24 cellular contexts compared by ENCODE assay signal in genomic region chr1:148379697-148380096, GRCh38.
DNase-seq lines count a peak whose midpoint lies in the region; ATAC-seq and TF ChIP-seq lines count a peak whose summit lies in the region.
"Had no signal": no experiment of that assay in that cellular context is flagged by ENCODE, and none has a peak within 500 bp of the region (broad histone marks: within the 10 kb centered on the region; RNA-seq: fewer than 3 reads in every experiment).

No MANE protein-coding gene starts in this region.

- H3K9me3 Mint-ChIP-seq in GM23338 (no peaks in the 10 kb centered on the region), neural progenitor cell (peaks cover 11% of the 10 kb centered on the region)
- H3K9me3 Mint-ChIP-seq in activated CD8-positive, alpha-beta T cell treated with anti-CD3 and anti-CD28 coated beads, Interleukin-2, amount 10 ng/mL, durations not matched to agents 7 days and 5 days (ENCODE audit: insufficient read depth) = no peaks in the 10 kb centered on the region
- no peaks in the 10 kb centered on the region for H3K9me3 Mint-ChIP-seq in activated CD4-positive, alpha-beta memory T cell treated with anti-CD3 and anti-CD28 coated beads, Interleukin-2, amount 10 ng/mL, durations not matched to agents 7 days and 5 days
- H3K9me3 Mint-ChIP-seq in stimulated activated naive CD8-positive, alpha-beta T cell treated with anti-CD3 and anti-CD28 coated beads, Interleukin-15, amount 100 ng/mL, for 72 hours = no peaks in the 10 kb centered on the region
- H3K9me3 Mint-ChIP-seq: activated naive CD4-positive, alpha-beta T cell treated with anti-CD3 and anti-CD28 coated beads, Interleukin-2, amount 10 ng/mL, durations not matched to agents 7 days and 5 days; CD4-positive, CD25-positive, alpha-beta regulatory T cell had no signal

- CTCF ChIA-PET in activated CD8-positive, alpha-beta T cell treated with anti-CD3 and anti-CD28 coated beads, Interleukin-2, amount 10 ng/mL, durations not matched to agents 7 days and 5 days (lab: Charles Lee) = no interaction called here
- CTCF ChIA-PET in activated CD4-positive, alpha-beta memory T cell treated with anti-CD3 and anti-CD28 coated beads, Interleukin-2, amount 10 ng/mL, durations not matched to agents 7 days and 5 days (lab: Charles Lee) = no interaction called here

- H3K4me2 ChIP-seq in GM23338 (peak overlapping the region; percentile 88), neural progenitor cell (peak overlapping the region; percentile 60)

- H3K4me1 ChIP-seq in GM23338 (ENCODE audit: insufficient read depth) = peaks cover 7% of the 10 kb centered on the region; the same call in 1 of the 2 replicates
- no peaks in the 10 kb centered on the region for H3K4me1 ChIP-seq in iPS-15b (ENCODE audit: control insufficient read depth, insufficient read depth, low read length)
- H3K4me1 ChIP-seq in neural progenitor cell = peaks cover 3% of the 10 kb centered on the region
- H3K4me1 ChIP-seq in tibial artery = no peaks in the 10 kb centered on the region
- H3K4me1 ChIP-seq: gastrocnemius medialis, prostate gland, vagina had no signal

- H3K4me3 ChIP-seq in GM23338 (peak overlapping the region; percentile 89), iPS-15b (ENCODE audit: low read depth, low read length) (peak overlapping the region; percentile 56), neural progenitor cell (peak overlapping the region; percentile 21), tibial artery (no peak overlapping the region)
- H3K4me3 ChIP-seq: gastrocnemius medialis, prostate gland, vagina had no signal

- TF ChIP-seq CTCF in GM23338 (conservative IDR thresholded peaks at IDR 0.05; ENCODE audit: low read depth in 2 of 2) (no peak), neural progenitor cell (IDR thresholded peaks at IDR 0.05) (no peak), tibial artery (IDR thresholded peaks at IDR 0.05) (no peak)

- no peak overlapping the region for H3K9ac ChIP-seq in iPS-15b (ENCODE audit: low read depth, low read length)
- H3K9ac ChIP-seq in neural progenitor cell = no peak overlapping the region

- H3K27me3 Mint-ChIP-seq in GM23338 (ENCODE audit: insufficient read depth, low read depth, poor library complexity) (peaks cover 17% of the 10 kb centered on the region), neural progenitor cell (ENCODE audit: insufficient read depth, low read depth) (peaks cover 4% of the 10 kb centered on the region)
- no peaks in the 10 kb centered on the region for H3K27me3 Mint-ChIP-seq in activated CD8-positive, alpha-beta T cell treated with anti-CD3 and anti-CD28 coated beads, Interleukin-2, amount 10 ng/mL, durations not matched to agents 7 days and 5 days (ENCODE audit: low read depth)
- no peaks in the 10 kb centered on the region for H3K27me3 Mint-ChIP-seq in activated CD4-positive, alpha-beta memory T cell treated with anti-CD3 and anti-CD28 coated beads, Interleukin-2, amount 10 ng/mL, durations not matched to agents 7 days and 5 days
- H3K27me3 Mint-ChIP-seq in stimulated activated naive CD8-positive, alpha-beta T cell treated with anti-CD3 and anti-CD28 coated beads, Interleukin-15, amount 100 ng/mL, for 72 hours = no peaks in the 10 kb centered on the region
- H3K27me3 Mint-ChIP-seq: activated naive CD4-positive, alpha-beta T cell treated with anti-CD3 and anti-CD28 coated beads, Interleukin-2, amount 10 ng/mL, durations not matched to agents 7 days and 5 days had no signal

- H3K36me3 Mint-ChIP-seq in GM23338 (ENCODE audit: low read depth) (no peaks in the 10 kb centered on the region), neural progenitor cell (peaks cover 2% of the 10 kb centered on the region)
- no peaks in the 10 kb centered on the region for H3K36me3 Mint-ChIP-seq in activated CD8-positive, alpha-beta T cell treated with anti-CD3 and anti-CD28 coated beads, Interleukin-2, amount 10 ng/mL, durations not matched to agents 7 days and 5 days (ENCODE audit: low read depth)
- no peaks in the 10 kb centered on the region for H3K36me3 Mint-ChIP-seq in activated CD4-positive, alpha-beta memory T cell treated with anti-CD3 and anti-CD28 coated beads, Interleukin-2, amount 10 ng/mL, durations not matched to agents 7 days and 5 days (ENCODE audit: low read depth)
- H3K36me3 Mint-ChIP-seq: activated naive CD4-positive, alpha-beta T cell treated with anti-CD3 and anti-CD28 coated beads, Interleukin-2, amount 10 ng/mL, durations not matched to agents 7 days and 5 days; CD4-positive, CD25-positive, alpha-beta regulatory T cell had no signal

- peaks cover 13% of the 10 kb centered on the region for H3K27me3 ChIP-seq in GM23338 (ENCODE audit: insufficient read depth)
- no peaks in the 10 kb centered on the region for H3K27me3 ChIP-seq in iPS-15b (ENCODE audit: control insufficient read depth, insufficient read depth, low read length)
- peaks cover 16% of the 10 kb centered on the region for H3K27me3 ChIP-seq in neural progenitor cell
- H3K27me3 ChIP-seq in tibial artery = peaks cover 0 to 3% of the 10 kb centered on the region in 2 donors
- H3K27me3 ChIP-seq: vagina had no signal

- H3K9me3 ChIP-seq in iPS-15b (ENCODE audit: control insufficient read depth, insufficient read depth, low read length) (no peaks in the 10 kb centered on the region), neural progenitor cell (ENCODE audit: low read depth) (no peaks in the 10 kb centered on the region), tibial artery (no peaks in the 10 kb centered on the region)
- H3K9me3 ChIP-seq: gastrocnemius medialis, prostate gland, vagina had no signal

- POLR2A ChIA-PET in activated CD8-positive, alpha-beta T cell treated with anti-CD3 and anti-CD28 coated beads, Interleukin-2, amount 10 ng/mL, durations not matched to agents 7 days and 5 days (lab: Charles Lee) = interaction anchor here (1.5 kb wide), 1 partner anchor 9 kb away, joined by 7 read pairs; no protein-coding TSS in a partner anchor
- POLR2A ChIA-PET in activated CD4-positive, alpha-beta memory T cell treated with anti-CD3 and anti-CD28 coated beads, Interleukin-2, amount 10 ng/mL, durations not matched to agents 7 days and 5 days (lab: Charles Lee) = interaction anchor here (1.9 kb wide), 1 partner anchor 9 kb away, joined by 11 read pairs; no protein-coding TSS in a partner anchor

- peak; percentile 45 for DNase-seq in GM23338 (ENCODE audit: low spot score)
- no peak for DNase-seq in activated CD8-positive, alpha-beta T cell treated with anti-CD3 and anti-CD28 coated beads, Interleukin-2, amount 10 ng/mL, durations not matched to agents 7 days and 5 days
- no peak for DNase-seq in neural progenitor cell (ENCODE audit: low spot score)
- no peak for DNase-seq in activated CD4-positive, alpha-beta memory T cell treated with anti-CD3 and anti-CD28 coated beads, Interleukin-2, amount 10 ng/mL, durations not matched to agents 7 days and 5 days
- no peak for DNase-seq in stimulated activated naive CD8-positive, alpha-beta T cell treated with anti-CD3 and anti-CD28 coated beads, Interleukin-15, amount 100 ng/mL, for 72 hours
- no peak for DNase-seq in tibial artery
- DNase-seq: activated naive CD4-positive, alpha-beta T cell treated with anti-CD3 and anti-CD28 coated beads, Interleukin-2, amount 10 ng/mL, durations not matched to agents 7 days and 5 days; activated T-cell treated with anti-CD3 and anti-CD28 coated beads, Interleukin-2, amount 50 U/mL, for 1 hour; aorta; CD4-positive, CD25-positive, alpha-beta regulatory T cell; gastrocnemius medialis; GDM1; left colon; NCI-H1105; NCI-H2029 treated with DMSO at 0.1 percent for 48 hours; NCI-H446; SHP77; T1000 had no signal

- H3F3A ChIP-seq in GM23338 (replicated peaks; ENCODE audit: low read depth) (no peaks in the 10 kb centered on the region), neural progenitor cell (ENCODE audit: low read depth) (no peaks in the 10 kb centered on the region)

- H3K27ac Mint-ChIP-seq in GM23338 (peak overlapping the region; percentile 62; the same call in 1 of the 2 replicates), neural progenitor cell (no peak overlapping the region)
- peak overlapping the region; percentile 34 for H3K27ac Mint-ChIP-seq in activated CD8-positive, alpha-beta T cell treated with anti-CD3 and anti-CD28 coated beads, Interleukin-2, amount 10 ng/mL, durations not matched to agents 7 days and 5 days
- H3K27ac Mint-ChIP-seq in activated CD4-positive, alpha-beta memory T cell treated with anti-CD3 and anti-CD28 coated beads, Interleukin-2, amount 10 ng/mL, durations not matched to agents 7 days and 5 days = no peak overlapping the region
- no peak overlapping the region for H3K27ac Mint-ChIP-seq in stimulated activated naive CD8-positive, alpha-beta T cell treated with anti-CD3 and anti-CD28 coated beads, Interleukin-15, amount 100 ng/mL, for 72 hours
- H3K27ac Mint-ChIP-seq: activated naive CD4-positive, alpha-beta T cell treated with anti-CD3 and anti-CD28 coated beads, Interleukin-2, amount 10 ng/mL, durations not matched to agents 7 days and 5 days; CD4-positive, CD25-positive, alpha-beta regulatory T cell had no signal

- H3K4me3 Mint-ChIP-seq in GM23338 = peak overlapping the region; percentile 89
- H3K4me3 Mint-ChIP-seq in activated CD8-positive, alpha-beta T cell treated with anti-CD3 and anti-CD28 coated beads, Interleukin-2, amount 10 ng/mL, durations not matched to agents 7 days and 5 days = no peak overlapping the region
- H3K4me3 Mint-ChIP-seq in neural progenitor cell = peak overlapping the region; percentile 63
- H3K4me3 Mint-ChIP-seq in activated CD4-positive, alpha-beta memory T cell treated with anti-CD3 and anti-CD28 coated beads, Interleukin-2, amount 10 ng/mL, durations not matched to agents 7 days and 5 days = no peak overlapping the region
- peak overlapping the region in 1 of 2 donors; percentile 45 for H3K4me3 Mint-ChIP-seq in stimulated activated naive CD8-positive, alpha-beta T cell treated with anti-CD3 and anti-CD28 coated beads, Interleukin-15, amount 100 ng/mL, for 72 hours
- H3K4me3 Mint-ChIP-seq: activated naive CD4-positive, alpha-beta T cell treated with anti-CD3 and anti-CD28 coated beads, Interleukin-2, amount 10 ng/mL, durations not matched to agents 7 days and 5 days; neural crest cell had no signal

- no peaks in the 10 kb centered on the region for H3K9me2 ChIP-seq in GM23338 (ENCODE audit: insufficient read depth)

- ATAC-seq in GM23338 (peak; percentile 46), GM19351 (IDR thresholded peaks at IDR 0.05; ENCODE audit: unreplicated experiment) (no peak)
- no peak for ATAC-seq in activated CD8-positive, alpha-beta T cell treated with anti-CD3 and anti-CD28 coated beads, Interleukin-2, amount 10 ng/mL, durations not matched to agents 7 days and 5 days
- ATAC-seq in stimulated activated naive CD8-positive, alpha-beta T cell treated with anti-CD3 and anti-CD28 coated beads, Interleukin-15, amount 100 ng/mL, for 72 hours = no peak
- ATAC-seq: activated CD4-positive, CD25-positive, alpha-beta regulatory T cell treated with anti-CD3 and anti-CD28 coated beads, Interleukin-2, amount 50 U/mL, for 24 hours; gastrocnemius medialis; left colon had no signal

- H3K36me3 ChIP-seq in GM23338 (ENCODE audit: insufficient read depth) (no peaks in the 10 kb centered on the region), iPS-15b (ENCODE audit: control insufficient read depth, insufficient read depth, low read length) (no peaks in the 10 kb centered on the region), neural progenitor cell (no peaks in the 10 kb centered on the region), tibial artery (no peaks in the 10 kb centered on the region)
- H3K36me3 ChIP-seq: gastrocnemius medialis, prostate gland, vagina had no signal

- H4K20me1 ChIP-seq in GM23338 (replicated peaks; ENCODE audit: insufficient read depth) (no peaks in the 10 kb centered on the region), neural progenitor cell (ENCODE audit: low read depth) (no peaks in the 10 kb centered on the region)

- peak overlapping the region; percentile 99 for H2AFZ ChIP-seq in GM23338
- H2AFZ ChIP-seq in neural progenitor cell (replicated peaks) = peak overlapping the region; percentile 81

- H3K4me1 Mint-ChIP-seq in GM23338 = peaks cover 5% of the 10 kb centered on the region; the same call in 2 of the 3 replicates
- H3K4me1 Mint-ChIP-seq in activated CD8-positive, alpha-beta T cell treated with anti-CD3 and anti-CD28 coated beads, Interleukin-2, amount 10 ng/mL, durations not matched to agents 7 days and 5 days (ENCODE audit: low read depth) = peaks cover 19% of the 10 kb centered on the region
- peaks cover 5% of the 10 kb centered on the region for H3K4me1 Mint-ChIP-seq in neural progenitor cell
- H3K4me1 Mint-ChIP-seq in activated CD4-positive, alpha-beta memory T cell treated with anti-CD3 and anti-CD28 coated beads, Interleukin-2, amount 10 ng/mL, durations not matched to agents 7 days and 5 days = peaks cover 5% of the 10 kb centered on the region
- H3K4me1 Mint-ChIP-seq in stimulated activated naive CD8-positive, alpha-beta T cell treated with anti-CD3 and anti-CD28 coated beads, Interleukin-15, amount 100 ng/mL, for 72 hours = peaks cover 8% of the 10 kb centered on the region

- H3K27ac ChIP-seq in GM23338 (ENCODE audit: low read depth) (no peak overlapping the region), neural progenitor cell (no peak overlapping the region), tibial artery (no peak overlapping the region)
- H3K27ac ChIP-seq: gastrocnemius medialis, prostate gland, vagina had no signal

- intact Hi-C loops in tibial artery (cut with DNase I; ENCODE audit: low total_unique reads) = no loop called here

- H3K79me2 ChIP-seq in GM23338 (replicated peaks; ENCODE audit: insufficient read depth) (no peaks in the 10 kb centered on the region), neural progenitor cell (ENCODE audit: low read depth) (no peaks in the 10 kb centered on the region)

Comparison
In these comparisons a context has a peak if more than half of its experiments do, and no peak if none do; other contexts are left out.
1. H3K4me3 ChIP-seq: peak in GM23338 (single experiment), iPS-15b (single experiment) and neural progenitor cell (single experiment); none in tibial artery (0 of 2).
2. H3K27ac Mint-ChIP-seq: peak in GM23338 (single experiment) and activated CD8-positive, alpha-beta T cell treated with anti-CD3 and anti-CD28 coated beads, Interleukin-2, amount 10 ng/mL, durations not matched to agents 7 days and 5 days (single experiment); none in neural progenitor cell (single experiment), activated CD4-positive, alpha-beta memory T cell treated with anti-CD3 and anti-CD28 coated beads, Interleukin-2, amount 10 ng/mL, durations not matched to agents 7 days and 5 days (single experiment) and stimulated activated naive CD8-positive, alpha-beta T cell treated with anti-CD3 and anti-CD28 coated beads, Interleukin-15, amount 100 ng/mL, for 72 hours (0 of 2).
3. H3K4me3 Mint-ChIP-seq: peak in GM23338 (single experiment) and neural progenitor cell (single experiment); none in activated CD8-positive, alpha-beta T cell treated with anti-CD3 and anti-CD28 coated beads, Interleukin-2, amount 10 ng/mL, durations not matched to agents 7 days and 5 days (single experiment) and activated CD4-positive, alpha-beta memory T cell treated with anti-CD3 and anti-CD28 coated beads, Interleukin-2, amount 10 ng/mL, durations not matched to agents 7 days and 5 days (single experiment).